Comparison of ENCODE assay signal across 8 cellular contexts in genomic region chr2:94870392-94871225, GRCh38. TPM values are rescaled to one million over a fixed set of nuclear protein-coding genes. Genes with fewer than 3 reads are reported as not detected.
A peak's percentile ranks its signal among the peaks of the same experiment; 100 is the strongest.
DNase-seq lines count a peak whose midpoint lies in the region; ATAC-seq, FAIRE-seq and TF ChIP-seq lines count a peak whose summit lies in the region.

No MANE protein-coding gene starts in this region.

- CTCF ChIA-PET in T-cell (lab: Charles Lee): no interaction called here

- no peaks in the 10 kb centered on the region for H3K36me3 Mint-ChIP-seq in T-cell

- H3K36me3 ChIP-seq in keratinocyte (ENCODE audit: control insufficient read depth in 2 of 2, extremely low read depth in 1 of 2, insufficient read depth in 2 of 2, low read length in 2 of 2): no peaks in the 10 kb centered on the region

- no peaks in the 10 kb centered on the region for H3K9me3 Mint-ChIP-seq in T-cell

- H3K27ac Mint-ChIP-seq in T-cell: no peak overlapping the region

- no peak overlapping the region for H3K9ac ChIP-seq in keratinocyte (ENCODE audit: control insufficient read depth, extremely low read depth, insufficient read depth, low read length)

- FAIRE-seq in keratinocyte (lab: Jason Lieb, UNC): no peak

- dilution Hi-C loops in keratinocyte (cut with MboI; ENCODE audit: extremely low pct_ligation_motif_present, low sequenced_read_pairs): no loop called here

- H4K20me1 ChIP-seq in keratinocyte (ENCODE audit: control insufficient read depth, extremely low read depth, insufficient read depth, low read length): no peaks in the 10 kb centered on the region

- H3K4me2 ChIP-seq in keratinocyte (ENCODE audit: control insufficient read depth, extremely low read depth, insufficient read depth, low read depth, low read length): no peak overlapping the region

- H3K27ac ChIP-seq in VCaP: peak overlapping the region; percentile 34; the same call in 1 of the 2 replicates
- no peak overlapping the region for H3K27ac ChIP-seq in keratinocyte (ENCODE audit: control insufficient read depth, insufficient read depth, low read length)

- H3K27me3 Mint-ChIP-seq in T-cell: peaks cover 11 to 12% of the 10 kb centered on the region in 2 donors

- no peak overlapping the region for H3K4me3 Mint-ChIP-seq in T-cell

- POLR2A ChIA-PET in T-cell (lab: Charles Lee): no interaction called here

- H3K27me3 ChIP-seq in keratinocyte (ENCODE audit: control insufficient read depth, extremely low read depth, insufficient read depth, low read length): peaks cover 10% of the 10 kb centered on the region

- H2AFZ ChIP-seq in keratinocyte (ENCODE audit: control insufficient read depth, low read length): no peak overlapping the region

- no peak overlapping the region for H3K4me3 ChIP-seq in keratinocyte (ENCODE audit: control insufficient read depth in 2 of 3, extremely low read depth in 1 of 3, insufficient read depth in 2 of 3, low read depth in 1 of 3, low read length in 3 of 3)

- no peaks in the 10 kb centered on the region for H3K9me3 ChIP-seq in keratinocyte (ENCODE audit: control insufficient read depth, low read depth, low read length)

- peak; percentile 65 for TF ChIP-seq CTCF in VCaP (conservative IDR thresholded peaks at IDR 0.05)
- TF ChIP-seq CTCF in keratinocyte (optimal IDR thresholded peaks at IDR 0.05 in 1 of 3, IDR thresholded peaks at IDR 0.05 in 1 of 3, conservative IDR thresholded peaks at IDR 0.05 in 1 of 3; ENCODE audit: extremely low read depth in 1 of 3, insufficient read depth in 2 of 3, low read length in 3 of 3): peak in 2 of 3 experiments; percentile 53 to 81

- no peaks in the 10 kb centered on the region for H3K4me1 Mint-ChIP-seq in T-cell

- H3K4me1 ChIP-seq in keratinocyte (ENCODE audit: control insufficient read depth, extremely low read depth, insufficient read depth, low read length): no peaks in the 10 kb centered on the region

- ATAC-seq in GM18502 (IDR thresholded peaks at IDR 0.05; ENCODE audit: poor library complexity, unreplicated experiment) (peak; percentile 54), T-cell (replicated peaks in 1 of 4) (no peak)

- H3K9me1 ChIP-seq in keratinocyte (ENCODE audit: control insufficient read depth, extremely low read depth, insufficient read depth, low read length): no peaks in the 10 kb centered on the region

- DNase-seq in COLO668 (lab: John Stamatoyannopoulos, UW; ENCODE audit: unreplicated experiment) (peak; percentile 19), keratinocyte (ENCODE audit: low read depth, low spot score) (no peak), T-cell (no peak), nucleus accumbens (lab: John Stamatoyannopoulos, UW) (no peak), GM19238 (ENCODE audit: insufficient read length, low spot score) (no peak), NCI-H128 (lab: John Stamatoyannopoulos, UW; ENCODE audit: unreplicated experiment) (no peak)

- no peaks in the 10 kb centered on the region for H3K79me2 ChIP-seq in keratinocyte (ENCODE audit: control insufficient read depth, insufficient read depth, low read length)

RNA-seq across cellular contexts. Expression of gene TEKT4, which starts 0.6 kb away (rescaled TPM):
- not detected in 3 replicates for polyA plus RNA-seq in keratinocyte
- not detected for polyA plus RNA-seq in keratinocyte (2011; ENCODE audit: low read depth)
- polyA plus RNA-seq in keratinocyte (2011; cell fraction: cytosol; rRNA removed): not detected in 2 replicates
- not detected in 2 replicates for polyA plus RNA-seq in keratinocyte (2011; cell fraction: nucleus; rRNA removed)
- not detected in 2 replicates for polyA plus RNA-seq in keratinocyte (2012; ENCODE audit: low replicate concordance)
- polyA minus RNA-seq in keratinocyte: not detected in 3 replicates
- not detected for polyA minus RNA-seq in keratinocyte (2011; cell fraction: cytosol; rRNA and poly(A)+ RNA removed)
- not detected in 2 replicates for polyA minus RNA-seq in keratinocyte (2011; cell fraction: nucleus; rRNA and poly(A)+ RNA removed)
- total RNA-seq in T-cell: not detected
